25 cellular contexts compared by ENCODE assay signal in genomic region chrX:44152867-44153266, GRCh38.
DNase-seq lines count a peak whose midpoint lies in the region; ATAC-seq, FAIRE-seq and TF ChIP-seq lines count a peak whose summit lies in the region.
"Had no signal": no experiment of that assay in that cellular context is flagged by ENCODE, and none has a peak within 500 bp of the region (broad histone marks: within the 10 kb centered on the region; RNA-seq: fewer than 3 reads in every experiment).

No MANE protein-coding gene starts in this region.

- DNase-seq in AG09309 (ENCODE audit: low read depth) (peak; percentile 1), LHCN-M2 (ENCODE audit: low read depth) (peak; percentile 57), bronchial epithelial cell (ENCODE audit: low read depth) (peak; percentile 76), right atrium auricular region (ENCODE audit: low spot score) (no peak), dorsolateral prefrontal cortex (no peak)
- DNase-seq: activated CD4-positive, alpha-beta T cell treated with anti-CD3 and anti-CD28 coated beads for 36 hours; activated CD8-positive, alpha-beta memory T cell treated with anti-CD3 and anti-CD28 coated beads, Interleukin-2, amount 10 ng/mL, durations not matched to agents 7 days and 5 days; activated naive CD8-positive, alpha-beta T cell treated with anti-CD3 and anti-CD28 coated beads for 36 hours; CD4-positive, alpha-beta memory T cell; DMS53; GF-D8; GOT3; left cardiac atrium; NCI-H1092 treated with DMSO at 0.1 percent for 48 hours; NCI-H524 treated with DMSO at 0.1 percent for 48 hours; posterior cingulate gyrus; Right ventricle myocardium superior; T-cell had no signal

- H3K27ac ChIP-seq in gastroesophageal sphincter (no peak overlapping the region), right atrium auricular region (no peak overlapping the region), dorsolateral prefrontal cortex (no peak overlapping the region)
- H3K27ac ChIP-seq: thoracic aorta had no signal

- TF ChIP-seq EP300 in gastroesophageal sphincter (IDR thresholded peaks at IDR 0.05) = no peak

- TF ChIP-seq POLR2A in gastroesophageal sphincter (IDR thresholded peaks at IDR 0.05) = no peak

- no peak for TF ChIP-seq CTCF in AG09309 (IDR thresholded peaks at IDR 0.05; ENCODE audit: control insufficient read depth, insufficient read depth, low read depth, low read length, missing control alignments)
- no peak for TF ChIP-seq CTCF in bronchial epithelial cell (IDR thresholded peaks at IDR 0.05; ENCODE audit: insufficient read depth, low read length, severe bottlenecking)
- no peak for TF ChIP-seq CTCF in gastroesophageal sphincter (IDR thresholded peaks at IDR 0.05)
- no peak for TF ChIP-seq CTCF in right atrium auricular region (IDR thresholded peaks at IDR 0.05)
- no peak for TF ChIP-seq CTCF in dorsolateral prefrontal cortex (IDR thresholded peaks at IDR 0.05 in 54 of 56, conservative IDR thresholded peaks at IDR 0.05 in 2 of 56; ENCODE audit: low read depth in 1 of 56, partially characterized antibody in 56 of 56)

- H3K9me3 ChIP-seq in gastroesophageal sphincter (no peaks in the 10 kb centered on the region), right atrium auricular region (no peaks in the 10 kb centered on the region)
- H3K9me3 ChIP-seq: thoracic aorta had no signal

- H3K4me1 ChIP-seq in gastroesophageal sphincter (no peaks in the 10 kb centered on the region), right atrium auricular region (no peaks in the 10 kb centered on the region)

- H3K4me3 ChIP-seq in AG09309 (ENCODE audit: control insufficient read depth, low read depth, low read length) (no peak overlapping the region), bronchial epithelial cell (ENCODE audit: low read depth, low read length) (no peak overlapping the region), gastroesophageal sphincter (no peak overlapping the region), right atrium auricular region (no peak overlapping the region), dorsolateral prefrontal cortex (no peak overlapping the region)
- H3K4me3 ChIP-seq: thoracic aorta had no signal

- WGBS in gastroesophageal sphincter (ENCODE audit: low coverage in 1 of 2), 2 donors = 60% methylated on average over 1 of the region's 1 CpG; no CpG with 5 or more reads in 1 of the 2 donors

- ATAC-seq in gastroesophageal sphincter (peak; percentile 30), GM19324 (IDR thresholded peaks at IDR 0.05; ENCODE audit: low FRiP score, unreplicated experiment) (no peak), HG03354 (IDR thresholded peaks at IDR 0.05; ENCODE audit: poor library complexity, severe bottlenecking, unreplicated experiment) (no peak)
- ATAC-seq: activated CD4-positive, alpha-beta T cell treated with anti-CD3 and anti-CD28 coated beads for 36 hours; activated CD8-positive, alpha-beta memory T cell treated with anti-CD3 and anti-CD28 coated beads, Interleukin-2, amount 10 ng/mL, durations not matched to agents 7 days and 5 days; left cardiac atrium; natural killer cell treated with Interleukin-12 subunit alpha and Interleukin-12 subunit beta and Interleukin-15 and Interleukin-18, amount 100 ng/mL, for 72 hours; stimulated activated memory B cell treated with anti-CD40 and anti-IgM and Interleukin-4, amounts not matched to agents 10 μg/mL and 1 μg/mL and 100 μg/mL, for 72 hours; T-cell had no signal

- intact Hi-C loops in dorsolateral prefrontal cortex (cut with DNase I) = no loop called here

- no peak for FAIRE-seq in bronchial epithelial cell (lab: Jason Lieb, UNC)
- FAIRE-seq: GM19239 had no signal

- H3K36me3 ChIP-seq in bronchial epithelial cell (ENCODE audit: control insufficient read depth, insufficient read depth, low read length) = no peaks in the 10 kb centered on the region
- no peaks in the 10 kb centered on the region for H3K36me3 ChIP-seq in gastroesophageal sphincter
- no peaks in the 10 kb centered on the region for H3K36me3 ChIP-seq in right atrium auricular region
- H3K36me3 ChIP-seq: thoracic aorta had no signal

- no peaks in the 10 kb centered on the region for H3K27me3 ChIP-seq in bronchial epithelial cell (ENCODE audit: control insufficient read depth, insufficient read depth, low read length)
- H3K27me3 ChIP-seq in gastroesophageal sphincter = no peaks in the 10 kb centered on the region
- no peaks in the 10 kb centered on the region for H3K27me3 ChIP-seq in right atrium auricular region
- peaks cover 0 to 75% (median 17%) of the 10 kb centered on the region in 45 donors for H3K27me3 ChIP-seq in dorsolateral prefrontal cortex

Comparison
In these comparisons a context has a peak if more than half of its experiments do, and no peak if none do; other contexts are left out.
1. DNase-seq: peak in AG09309 (single experiment), LHCN-M2 (single experiment) and bronchial epithelial cell (single experiment); none in right atrium auricular region (single experiment) and dorsolateral prefrontal cortex (0 of 10).